In the genomic region with DNA sequence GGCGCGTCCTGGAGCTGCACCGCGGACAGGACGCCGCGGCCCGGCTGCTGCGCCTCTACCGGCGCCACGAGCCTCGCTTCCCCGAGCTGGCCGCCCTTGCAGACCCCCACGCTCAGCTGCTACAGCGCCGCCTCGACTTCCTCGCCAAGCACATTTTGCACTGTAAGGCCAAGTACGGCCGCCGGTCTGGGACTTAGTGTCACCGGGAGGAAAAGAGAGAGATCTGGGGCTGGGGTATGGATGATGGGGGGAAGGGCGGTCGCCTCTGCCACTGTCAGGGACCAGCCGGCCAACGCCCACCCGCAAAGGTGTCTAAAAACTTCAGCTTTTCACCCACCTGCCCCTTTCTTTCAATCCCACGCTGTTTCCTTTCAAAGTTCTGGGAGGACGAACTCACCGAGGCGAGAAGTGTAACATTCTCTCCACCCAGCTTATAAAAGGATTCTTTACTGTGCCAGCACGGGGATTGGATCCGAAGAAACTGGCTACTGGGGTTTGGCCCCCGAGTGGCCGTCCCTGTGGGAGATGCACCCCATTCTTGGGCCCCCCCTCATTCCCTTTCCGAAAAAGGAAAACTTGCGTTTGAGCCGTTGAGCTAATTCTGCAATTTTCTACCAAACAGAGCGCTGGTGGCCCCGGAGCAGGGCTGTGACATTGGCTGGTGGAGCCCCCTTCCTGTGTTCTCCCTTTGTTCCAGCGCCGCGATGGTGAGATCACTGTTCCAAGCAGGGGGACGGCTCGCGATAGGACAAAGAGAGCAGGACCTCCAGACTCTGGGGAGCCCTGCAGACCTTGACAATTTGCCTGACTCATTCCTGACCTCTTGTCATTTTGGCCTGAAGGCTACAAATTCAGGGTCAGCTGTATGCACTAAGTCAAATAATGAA, we compare ENCODE assay signal across 1 cellular context.
TF ChIP-seq lines count a peak whose summit lies in the region.

No MANE protein-coding gene starts in this region.

TF ChIP-seq in GM12878, 131 proteins besides CTCF, POLR2A, EP300 and RAD21:
- TF ChIP-seq, protein P1, sequence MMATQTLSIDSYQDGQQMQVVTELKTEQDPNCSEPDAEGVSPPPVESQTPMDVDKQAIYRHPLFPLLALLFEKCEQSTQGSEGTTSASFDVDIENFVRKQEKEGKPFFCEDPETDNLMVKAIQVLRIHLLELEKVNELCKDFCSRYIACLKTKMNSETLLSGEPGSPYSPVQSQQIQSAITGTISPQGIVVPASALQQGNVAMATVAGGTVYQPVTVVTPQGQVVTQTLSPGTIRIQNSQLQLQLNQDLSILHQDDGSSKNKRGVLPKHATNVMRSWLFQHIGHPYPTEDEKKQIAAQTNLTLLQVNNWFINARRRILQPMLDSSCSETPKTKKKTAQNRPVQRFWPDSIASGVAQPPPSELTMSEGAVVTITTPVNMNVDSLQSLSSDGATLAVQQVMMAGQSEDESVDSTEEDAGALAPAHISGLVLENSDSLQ (IDR thresholded peaks at IDR 0.05), result no peak
- TF ChIP-seq NFIC (IDR thresholded peaks at IDR 0.05; ENCODE audit: low read depth, low read length) (no peak), BCL11A (IDR thresholded peaks at IDR 0.05; ENCODE audit: low read depth, low read length) (no peak), SMARCA5 (IDR thresholded peaks at IDR 0.05) (no peak), SUPT20H (IDR thresholded peaks at IDR 0.05; ENCODE audit: borderline replicate concordance, control insufficient read depth, low read depth, low read length) (no peak), HCFC1 (IDR thresholded peaks at IDR 0.05; ENCODE audit: low read length) (no peak), MTA2 (IDR thresholded peaks at IDR 0.05; ENCODE audit: low read depth) (no peak), ZBED1 (IDR thresholded peaks at IDR 0.05; ENCODE audit: borderline replicate concordance) (no peak; the same call in 1 of the 2 replicates), HDGF (IDR thresholded peaks at IDR 0.05) (no peak), CREM (IDR thresholded peaks at IDR 0.05; ENCODE audit: low read depth) (no peak), BRCA1 (IDR thresholded peaks at IDR 0.05; ENCODE audit: low read depth, low read length) (no peak)
- TF ChIP-seq, protein P2, sequence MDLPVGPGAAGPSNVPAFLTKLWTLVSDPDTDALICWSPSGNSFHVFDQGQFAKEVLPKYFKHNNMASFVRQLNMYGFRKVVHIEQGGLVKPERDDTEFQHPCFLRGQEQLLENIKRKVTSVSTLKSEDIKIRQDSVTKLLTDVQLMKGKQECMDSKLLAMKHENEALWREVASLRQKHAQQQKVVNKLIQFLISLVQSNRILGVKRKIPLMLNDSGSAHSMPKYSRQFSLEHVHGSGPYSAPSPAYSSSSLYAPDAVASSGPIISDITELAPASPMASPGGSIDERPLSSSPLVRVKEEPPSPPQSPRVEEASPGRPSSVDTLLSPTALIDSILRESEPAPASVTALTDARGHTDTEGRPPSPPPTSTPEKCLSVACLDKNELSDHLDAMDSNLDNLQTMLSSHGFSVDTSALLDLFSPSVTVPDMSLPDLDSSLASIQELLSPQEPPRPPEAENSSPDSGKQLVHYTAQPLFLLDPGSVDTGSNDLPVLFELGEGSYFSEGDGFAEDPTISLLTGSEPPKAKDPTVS (IDR thresholded peaks at IDR 0.05; ENCODE audit: low read depth, low read length), result no peak
- TF ChIP-seq, protein P3, sequence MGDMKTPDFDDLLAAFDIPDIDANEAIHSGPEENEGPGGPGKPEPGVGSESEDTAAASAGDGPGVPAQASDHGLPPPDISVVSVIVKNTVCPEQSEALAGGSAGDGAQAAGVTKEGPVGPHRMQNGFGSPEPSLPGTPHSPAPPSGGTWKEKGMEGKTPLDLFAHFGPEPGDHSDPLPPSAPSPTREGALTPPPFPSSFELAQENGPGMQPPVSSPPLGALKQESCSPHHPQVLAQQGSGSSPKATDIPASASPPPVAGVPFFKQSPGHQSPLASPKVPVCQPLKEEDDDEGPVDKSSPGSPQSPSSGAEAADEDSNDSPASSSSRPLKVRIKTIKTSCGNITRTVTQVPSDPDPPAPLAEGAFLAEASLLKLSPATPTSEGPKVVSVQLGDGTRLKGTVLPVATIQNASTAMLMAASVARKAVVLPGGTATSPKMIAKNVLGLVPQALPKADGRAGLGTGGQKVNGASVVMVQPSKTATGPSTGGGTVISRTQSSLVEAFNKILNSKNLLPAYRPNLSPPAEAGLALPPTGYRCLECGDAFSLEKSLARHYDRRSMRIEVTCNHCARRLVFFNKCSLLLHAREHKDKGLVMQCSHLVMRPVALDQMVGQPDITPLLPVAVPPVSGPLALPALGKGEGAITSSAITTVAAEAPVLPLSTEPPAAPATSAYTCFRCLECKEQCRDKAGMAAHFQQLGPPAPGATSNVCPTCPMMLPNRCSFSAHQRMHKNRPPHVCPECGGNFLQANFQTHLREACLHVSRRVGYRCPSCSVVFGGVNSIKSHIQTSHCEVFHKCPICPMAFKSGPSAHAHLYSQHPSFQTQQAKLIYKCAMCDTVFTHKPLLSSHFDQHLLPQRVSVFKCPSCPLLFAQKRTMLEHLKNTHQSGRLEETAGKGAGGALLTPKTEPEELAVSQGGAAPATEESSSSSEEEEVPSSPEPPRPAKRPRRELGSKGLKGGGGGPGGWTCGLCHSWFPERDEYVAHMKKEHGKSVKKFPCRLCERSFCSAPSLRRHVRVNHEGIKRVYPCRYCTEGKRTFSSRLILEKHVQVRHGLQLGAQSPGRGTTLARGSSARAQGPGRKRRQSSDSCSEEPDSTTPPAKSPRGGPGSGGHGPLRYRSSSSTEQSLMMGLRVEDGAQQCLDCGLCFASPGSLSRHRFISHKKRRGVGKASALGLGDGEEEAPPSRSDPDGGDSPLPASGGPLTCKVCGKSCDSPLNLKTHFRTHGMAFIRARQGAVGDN (IDR thresholded peaks at IDR 0.05), result no peak
